In genomic region chr12:108561852-108562347, GRCh38 we compare ENCODE assay signal across 8 cellular contexts. TPM values are rescaled to one million over a fixed set of nuclear protein-coding genes. Genes with fewer than 3 reads are reported as not detected.
DNase-seq lines count a peak whose midpoint lies in the region; ATAC-seq and TF ChIP-seq lines count a peak whose summit lies in the region.

No MANE protein-coding gene starts in this region.

- intact Hi-C loops in A673 (cut with micrococcal nuclease; ENCODE audit: unreplicated experiment): loop anchor here (2.0 to 10.0 kb wide), 5 partner anchors 173 to 535 kb away; partner anchors contain the start of genes CORO1C and UNG
- intact Hi-C loops in activated CD4-positive, alpha-beta memory T cell treated with anti-CD3 and anti-CD28 coated beads for 36 hours (cut with micrococcal nuclease): loop anchor here (1.0 to 10.0 kb wide), 10 partner anchors 47 to 537 kb away; partner anchors contain the start of genes FICD, SELPLG, SSH1 and USP30

- H4K8ac ChIP-seq in H9 (replicated peaks; ENCODE audit: insufficient read length, low read depth, low read length): no peak overlapping the region

- H2BK5ac ChIP-seq in H9 (ENCODE audit: insufficient read length, low read length): peak overlapping the region; percentile 69

- peak overlapping the region; percentile 97 for H3K27ac ChIP-seq in A673 (ENCODE audit: low read depth, low read length, poor library complexity, severe bottlenecking)
- H3K27ac ChIP-seq in H9 (ENCODE audit: insufficient read length, low read depth, low read length): peak overlapping the region; percentile 61
- H3K27ac ChIP-seq in iPS DF 6.9 (ENCODE audit: low read length): no peak overlapping the region

- no peak overlapping the region for H4K91ac ChIP-seq in H9 (ENCODE audit: insufficient read length, low read depth, low read length)

- H2BK120ac ChIP-seq in H9 (ENCODE audit: low read depth, low read length, poor library complexity, severe bottlenecking): no peak overlapping the region

- H3K79me2 ChIP-seq in H9 (ENCODE audit: insufficient read depth, low read length): peaks cover 35% of the 10 kb centered on the region

- H3K27ac Mint-ChIP-seq in H9: peak overlapping the region; percentile 100
- peak overlapping the region; percentile 99 for H3K27ac Mint-ChIP-seq in activated CD4-positive, alpha-beta memory T cell treated with anti-CD3 and anti-CD28 coated beads for 36 hours
- H3K27ac Mint-ChIP-seq in stimulated activated naive B cell treated with anti-CD40 and anti-IgM and Interleukin-4, amounts not matched to agents 10 μg/mL and 1 μg/mL and 100 μg/mL, for 72 hours: peak overlapping the region; percentile 99

- H3K9ac ChIP-seq in H9 (ENCODE audit: extremely low read depth, insufficient read length, low read length): peak overlapping the region; percentile 99

- H2BK12ac ChIP-seq in H9 (ENCODE audit: insufficient read length, low read depth, low read length): no peak overlapping the region

- H3K18ac ChIP-seq in H9 (ENCODE audit: insufficient read length, low read depth, low read length): peak overlapping the region; percentile 63

- ATAC-seq in stimulated activated naive B cell treated with anti-CD40 and anti-IgM and Interleukin-4, amounts not matched to agents 10 μg/mL and 1 μg/mL and 100 μg/mL, for 72 hours (replicated peaks): peak; percentile 1 to 4
- ATAC-seq in GM21515 (IDR thresholded peaks at IDR 0.05; ENCODE audit: unreplicated experiment) (no peak), HG03442 (IDR thresholded peaks at IDR 0.05; ENCODE audit: unreplicated experiment) (no peak), GM21576 (IDR thresholded peaks at IDR 0.05; ENCODE audit: unreplicated experiment) (no peak)

- no peak overlapping the region for H2BK15ac ChIP-seq in H9 (ENCODE audit: low read depth, low read length)

- CTCF ChIA-PET in A673 (lab: Charles Lee): no interaction called here
- CTCF ChIA-PET in activated CD4-positive, alpha-beta memory T cell treated with anti-CD3 and anti-CD28 coated beads for 36 hours (lab: Charles Lee): interaction anchor here (0.6 to 18.8 kb wide), 16 partner anchors 11 to 531 kb away, joined by 3 to 472 read pairs (median 4); partner anchors contain the start of genes ALKBH2 and SELPLG

- TF ChIP-seq CTCF in A673 (conservative IDR thresholded peaks at IDR 0.05; ENCODE audit: low read depth, low read length) (no peak), H9 (conservative IDR thresholded peaks at IDR 0.05) (no peak)

- H3K56ac ChIP-seq in H9 (ENCODE audit: insufficient read length, low read depth, low read length): peak overlapping the region; percentile 83

- no TSS peak for BruUV-seq in A673 (replicated peaks; lab: Mats Ljungman, UMichigan)

- no peaks in the 10 kb centered on the region for H3K79me1 ChIP-seq in H9 (ENCODE audit: insufficient read depth, low read depth, low read length, poor library complexity, severe bottlenecking)

- H3K23me2 ChIP-seq in H9 (ENCODE audit: insufficient read length, low read depth, low read length, poor library complexity, severe bottlenecking): peaks cover 18% of the 10 kb centered on the region

- no CpG with 5 or more reads among the region's 20 CpGs for WGBS in H9 (ENCODE audit: extremely low coverage, insufficient read length, low lambda C conversion rate)
- WGBS in iPS DF 6.9 (ENCODE audit: insufficient coverage, insufficient read length): no CpG with 5 or more reads among the region's 20 CpGs

- H3K36me3 ChIP-seq in A673 (ENCODE audit: insufficient read depth, low read length, poor library complexity, severe bottlenecking) (peaks cover 34% of the 10 kb centered on the region), iPS DF 6.9 (ENCODE audit: control insufficient read depth, insufficient read depth, low read length) (peaks cover 16% of the 10 kb centered on the region; the same call in 1 of the 2 replicates)

- no peak overlapping the region for H2BK20ac ChIP-seq in H9 (ENCODE audit: low read depth, low read length, poor library complexity, severe bottlenecking)

- H3K27me3 ChIP-seq in A673 (replicated peaks; ENCODE audit: insufficient read depth, low read depth, low read length, poor library complexity) (no peaks in the 10 kb centered on the region), H9 (ENCODE audit: insufficient read depth, low read length) (no peaks in the 10 kb centered on the region), iPS DF 6.9 (ENCODE audit: control insufficient read depth, insufficient read depth, low read length) (no peaks in the 10 kb centered on the region)

- H2AK5ac ChIP-seq in H9 (ENCODE audit: insufficient read length, low read length): no peak overlapping the region

- peak overlapping the region; percentile 79 for H3K4me3 ChIP-seq in A673 (ENCODE audit: low read depth, low read length, poor library complexity, severe bottlenecking)
- peak overlapping the region; percentile 72; the same call in 1 of the 2 replicates for H3K4me3 ChIP-seq in iPS DF 6.9 (ENCODE audit: low read length)

- peak overlapping the region; percentile 100 for H3K4me3 Mint-ChIP-seq in H9
- H3K4me3 Mint-ChIP-seq in activated CD4-positive, alpha-beta memory T cell treated with anti-CD3 and anti-CD28 coated beads for 36 hours: peak overlapping the region; percentile 100
- peak overlapping the region; percentile 99 to 100 for H3K4me3 Mint-ChIP-seq in stimulated activated naive B cell treated with anti-CD40 and anti-IgM and Interleukin-4, amounts not matched to agents 10 μg/mL and 1 μg/mL and 100 μg/mL, for 72 hours

- H3K9me3 Mint-ChIP-seq in H9: peaks cover 0 to 3% of the 10 kb centered on the region in 2 experiments; a peak in 2 of 5 replicates
- H3K9me3 Mint-ChIP-seq in activated CD4-positive, alpha-beta memory T cell treated with anti-CD3 and anti-CD28 coated beads for 36 hours: no peaks in the 10 kb centered on the region
- H3K9me3 Mint-ChIP-seq in stimulated activated naive B cell treated with anti-CD40 and anti-IgM and Interleukin-4, amounts not matched to agents 10 μg/mL and 1 μg/mL and 100 μg/mL, for 72 hours: no peaks in the 10 kb centered on the region

- H3K14ac ChIP-seq in H9 (ENCODE audit: insufficient read depth, low read length): peak overlapping the region; percentile 32; the same call in 1 of the 2 replicates

- peak overlapping the region; percentile 72 for H4K5ac ChIP-seq in H9 (ENCODE audit: insufficient read length, low read depth, low read length)

- H3K4me2 ChIP-seq in H9 (ENCODE audit: insufficient read depth, insufficient read length, low read length): peak overlapping the region; percentile 99

- peak overlapping the region; percentile 37 for H3T11ph ChIP-seq in H9 (ENCODE audit: low read length)

- DNase-seq in A673 (ENCODE audit: low spot score) (no peak), H9 (no peak), iPS DF 6.9 (ENCODE audit: low read depth, low spot score) (no peak)
- DNase-seq in activated CD4-positive, alpha-beta memory T cell treated with anti-CD3 and anti-CD28 coated beads for 36 hours: no peak
- DNase-seq in stimulated activated naive B cell treated with anti-CD40 and anti-IgM and Interleukin-4, amounts not matched to agents 10 μg/mL and 1 μg/mL and 100 μg/mL, for 72 hours: no peak

- H3K36me3 Mint-ChIP-seq in H9 (ENCODE audit: insufficient read depth in 1 of 3, low read depth in 3 of 3): peaks cover 9 to 57% (median 56%) of the 10 kb centered on the region in 3 experiments; a peak in 6 of 7 replicates
- H3K36me3 Mint-ChIP-seq in activated CD4-positive, alpha-beta memory T cell treated with anti-CD3 and anti-CD28 coated beads for 36 hours: peaks cover 38% of the 10 kb centered on the region
- peaks cover 12 to 32% of the 10 kb centered on the region in 2 donors for H3K36me3 Mint-ChIP-seq in stimulated activated naive B cell treated with anti-CD40 and anti-IgM and Interleukin-4, amounts not matched to agents 10 μg/mL and 1 μg/mL and 100 μg/mL, for 72 hours

- no peak overlapping the region for H3K23ac ChIP-seq in H9 (ENCODE audit: insufficient read length, low read depth, low read length)

- POLR2A ChIA-PET in A673 (lab: Charles Lee; ENCODE audit: low non-redundant PET): no interaction called here
- POLR2A ChIA-PET in activated CD4-positive, alpha-beta memory T cell treated with anti-CD3 and anti-CD28 coated beads for 36 hours (lab: Charles Lee): interaction anchor here (0.8 to 7.0 kb wide), 11 partner anchors 11 to 296 kb away, joined by 3 to 66 read pairs (median 5); partner anchors contain the start of genes SELPLG and SSH1

- no peak overlapping the region for H2AFZ ChIP-seq in H9 (ENCODE audit: low read length)

- peaks cover 24 to 29% of the 10 kb centered on the region in 2 experiments for H3K4me1 Mint-ChIP-seq in H9
- peaks cover 57% of the 10 kb centered on the region for H3K4me1 Mint-ChIP-seq in activated CD4-positive, alpha-beta memory T cell treated with anti-CD3 and anti-CD28 coated beads for 36 hours (ENCODE audit: low read depth)
- peaks cover 39 to 64% of the 10 kb centered on the region in 2 donors for H3K4me1 Mint-ChIP-seq in stimulated activated naive B cell treated with anti-CD40 and anti-IgM and Interleukin-4, amounts not matched to agents 10 μg/mL and 1 μg/mL and 100 μg/mL, for 72 hours

- no peaks in the 10 kb centered on the region for H4K20me1 ChIP-seq in H9 (ENCODE audit: control insufficient read depth, insufficient read depth, insufficient read length)

- H3K4me1 ChIP-seq in A673 (ENCODE audit: insufficient read depth, low read length, poor library complexity, severe bottlenecking) (peaks cover 28% of the 10 kb centered on the region), H9 (ENCODE audit: insufficient read depth, low read length) (peaks cover 2% of the 10 kb centered on the region; the same call in 1 of the 2 replicates), iPS DF 6.9 (ENCODE audit: control insufficient read depth, insufficient read depth, low read length) (0 out of 2 replicates have a peak, but pooled peaks cover 3% of the 10 kb centered on the region)

- H3K9me3 ChIP-seq in A673 (ENCODE audit: low read depth, low read length, poor library complexity, severe bottlenecking) (no peaks in the 10 kb centered on the region), H9 (ENCODE audit: control insufficient read depth, low read depth, low read length) (no peaks in the 10 kb centered on the region), iPS DF 6.9 (ENCODE audit: control insufficient read depth, insufficient read depth, low read length) (no peaks in the 10 kb centered on the region)

- H3K27me3 Mint-ChIP-seq in H9 (ENCODE audit: low read depth): no peaks in the 10 kb centered on the region
- no peaks in the 10 kb centered on the region for H3K27me3 Mint-ChIP-seq in activated CD4-positive, alpha-beta memory T cell treated with anti-CD3 and anti-CD28 coated beads for 36 hours
- no peaks in the 10 kb centered on the region for H3K27me3 Mint-ChIP-seq in stimulated activated naive B cell treated with anti-CD40 and anti-IgM and Interleukin-4, amounts not matched to agents 10 μg/mL and 1 μg/mL and 100 μg/mL, for 72 hours

- H3K4ac ChIP-seq in H9 (ENCODE audit: low read depth, low read length): no peak overlapping the region

RNA-seq across cellular contexts. Expression of gene ISCU, which starts 0.5 kb away (rescaled TPM):
- total RNA-seq in A673 (2021) (73.4 and 79.3 TPM in 2 replicates), H9 (2021) (63.9 and 64.9 TPM in 2 replicates)
- total RNA-seq in activated CD4-positive, alpha-beta memory T cell treated with anti-CD3 and anti-CD28 coated beads for 36 hours: 10 to 100 TPM; 88.6 to 94.3 TPM

RNA-seq across cellular contexts. Expression of gene SART3, which starts 0.9 kb away (rescaled TPM):
- 93.8 and 99.3 TPM in 2 replicates for total RNA-seq in A673 (2021)
- 80.7 and 89.4 TPM in 2 replicates for total RNA-seq in H9 (2021)
- 10 to 100 TPM; 84.3 to 91.5 TPM for total RNA-seq in activated CD4-positive, alpha-beta memory T cell treated with anti-CD3 and anti-CD28 coated beads for 36 hours

RNA-seq across cellular contexts. Expression of gene TMEM119, which starts 36.0 kb away (rescaled TPM):
- 1.0 TPM in 1 of 2 replicates, not detected in the other for total RNA-seq in A673 (2021)
- total RNA-seq in H9 (2021): not detected in 2 replicates
- under 1 TPM; 0.10 to 0.24 TPM for total RNA-seq in activated CD4-positive, alpha-beta memory T cell treated with anti-CD3 and anti-CD28 coated beads for 36 hours

RNA-seq across cellular contexts. Expression of gene FICD, which starts 46.8 kb away (rescaled TPM):
- total RNA-seq in A673 (2021) (3.6 and 4.1 TPM in 2 replicates), H9 (2021) (4.6 and 5.1 TPM in 2 replicates)
- total RNA-seq in activated CD4-positive, alpha-beta memory T cell treated with anti-CD3 and anti-CD28 coated beads for 36 hours: 1 to 10 TPM; 5.7 to 6.0 TPM

Comparison
In these comparisons a context has a peak if more than half of its experiments do, and no peak if none do; other contexts are left out.
1. ATAC-seq: peak in stimulated activated naive B cell treated with anti-CD40 and anti-IgM and Interleukin-4, amounts not matched to agents 10 μg/mL and 1 μg/mL and 100 μg/mL, for 72 hours (2 of 2); none in GM21515 (single experiment), HG03442 (single experiment) and GM21576 (single experiment).
2. Peak in every context shown above with its lines, with median percentiles within 50 percentile points of each other: H3K27ac Mint-ChIP-seq and H3K4me3 Mint-ChIP-seq.